In genomic region chr2:163491850-163492249, GRCh38 we compare ENCODE assay signal across 32 cellular contexts.
"Had no signal": no experiment of that assay in that cellular context is flagged by ENCODE, and none has a peak within 500 bp of the region (broad histone marks: within the 10 kb centered on the region; RNA-seq: fewer than 3 reads in every experiment).

No MANE protein-coding gene starts in this region.

- H3K9me3 ChIP-seq: MG63, SJCRH30 had no signal

- H3K27ac ChIP-seq: PC-9, RWPE1, SJCRH30, SK-N-MC had no signal

- H3K36me3 ChIP-seq: MG63, SJCRH30 had no signal

- H3K4me2 ChIP-seq: PC-9 had no signal

- H3K4me3 ChIP-seq: MG63, PC-9, SJCRH30, SK-N-MC had no signal

- H2AFZ ChIP-seq: PC-9 had no signal

- H3K4me1 ChIP-seq: SJCRH30 had no signal

- ATAC-seq: Panc1, Right ventricle myocardium inferior, SK-N-SH treated with all-trans-retinoic acid at 6 μM for 48 hours had no signal

- DNase-seq: Kasumi-1, MG63, NCI-H1048, NCI-H1092 treated with DMSO at 0.1 percent for 48 hours, NCI-H1105 treated with DMSO at 0.1 percent for 48 hours, NCI-H1417, NCI-H1436, NCI-H146, NCI-H1694, NCI-H187, NCI-H1930, NCI-H2029 treated with DMSO at 0.1 percent for 48 hours, NCI-H2081 treated with DMSO at 0.1 percent for 48 hours, NCI-H2107, NCI-H2171, NCI-H226, NCI-H446 treated with DMSO at 0.1 percent for 48 hours, NCI-H510A, NCI-H524, NCI-H526, NCI-H69, NCI-H748 treated with DMSO at 0.1 percent for 48 hours, NCI-H82, PC-9, SHP77, SIG-M5, SJCRH30 had no signal

- H3K27me3 ChIP-seq: MG63, SJCRH30 had no signal
